ENCODE assay signal across 19 cellular contexts in genomic region chr3:45571216-45571615, GRCh38.
"Had no signal": no experiment of that assay in that cellular context is flagged by ENCODE, and none has a peak within 500 bp of the region (broad histone marks: within the 10 kb centered on the region; RNA-seq: fewer than 3 reads in every experiment).

No MANE protein-coding gene starts in this region.

- DNase-seq: IMR-90, MV-4-11, NCI-H1048, NCI-H1105 treated with DMSO at 0.1 percent for 48 hours, NCI-H1417 treated with DMSO at 0.1 percent for 48 hours, NCI-H146, NCI-H1694 treated with DMSO at 0.1 percent for 48 hours, NCI-H1930, NCI-H2081, NCI-H2171, NCI-H226, NCI-H446, NCI-H510A, NCI-H524 treated with DMSO at 0.1 percent for 48 hours, NCI-H69, NCI-H774, RPMI8226, SHP77 had no signal

- ATAC-seq: SK-N-SH treated with all-trans-retinoic acid at 6 μM for 48 hours had no signal
